ENCODE assay signal across 8 cellular contexts in genomic region chrX:103607385-103608304, GRCh38. TPM values are rescaled to one million over a fixed set of nuclear protein-coding genes. Genes with fewer than 3 reads are reported as not detected.
DNase-seq lines count a peak whose midpoint lies in the region; ATAC-seq, FAIRE-seq and TF ChIP-seq lines count a peak whose summit lies in the region.

Gene TCEAL3, plus strand, starts transcription at chrX:103607963. Its CDS starts 1,102 bp downstream, at chrX:103609065.

- POLR2A ChIA-PET in RWPE1 (lab: Yijun Ruan, JAX; ENCODE audit: low non-redundant PET) (no interaction called here), GM12878 (lab: Charles Lee) (interaction anchor here (0.8 kb wide), 1 partner anchor 22 kb away, joined by 3 read pairs; no protein-coding TSS in a partner anchor)

- no peak for TF ChIP-seq EP300 in GM12878 (IDR thresholded peaks at IDR 0.05; ENCODE audit: borderline replicate concordance in 1 of 2, control insufficient read depth in 1 of 2, low read depth in 2 of 2, low read length in 2 of 2)

- no peaks in the 10 kb centered on the region for H3K9me2 ChIP-seq in hepatocyte (replicated peaks; ENCODE audit: insufficient read depth)

- TF ChIP-seq RAD21 in GM12878 (IDR thresholded peaks at IDR 0.05; ENCODE audit: insufficient read depth, low read depth, low read length), result no peak

- BruUV-seq in GM12878 (replicated peaks; lab: Mats Ljungman, UMichigan), result no TSS peak

- TF ChIP-seq CTCF in BE2C (IDR thresholded peaks at IDR 0.05; ENCODE audit: low read depth, low read length) (no peak), RWPE1 (conservative IDR thresholded peaks at IDR 0.05; ENCODE audit: low read depth) (no peak), GM12878 (IDR thresholded peaks at IDR 0.05 in 2 of 3, conservative IDR thresholded peaks at IDR 0.05 in 1 of 3; ENCODE audit: control insufficient read depth in 2 of 3, extremely low read depth in 1 of 3, insufficient read depth in 1 of 3, low read depth in 3 of 3, low read length in 3 of 3) (no peak), hepatocyte (IDR thresholded peaks at IDR 0.05; ENCODE audit: poor library complexity) (no peak)

- SMC1A ChIA-PET in GM12878 (lab: Charles Lee; ENCODE audit: uncharacterized antibody, unreplicated experiment), result no interaction called here

- H3K9ac ChIP-seq in GM12878 (ENCODE audit: control insufficient read depth, insufficient read depth, low read length) (peak within 1 kb of the TSS; percentile 61), rectal smooth muscle tissue (ENCODE audit: low read length) (no peak within 1 kb of the TSS)

- peak; percentile 61 for DNase-seq in BE2C
- no peak for DNase-seq in RWPE1 (ENCODE audit: low spot score)
- no peak for DNase-seq in GM12878 (ENCODE audit: low read depth, low spot score)
- DNase-seq in hepatocyte (ENCODE audit: low spot score), result peak; percentile 85
- no peak for DNase-seq in NOMO-1 treated with dmso at 0.1 percent for 144 hours (lab: John Stamatoyannopoulos, UW; ENCODE audit: unreplicated experiment)

- H2AFZ ChIP-seq in GM12878 (ENCODE audit: control insufficient read depth, low read depth, low read length), result peak within 1 kb of the TSS; percentile 74
- peak within 1 kb of the TSS; percentile 89 for H2AFZ ChIP-seq in hepatocyte

- H3K27ac ChIP-seq in RWPE1, result peak within 1 kb of the TSS; percentile 60
- peak within 1 kb of the TSS; percentile 37; the same call in 1 of the 2 replicates for H3K27ac ChIP-seq in GM12878 (ENCODE audit: control insufficient read depth, insufficient read depth)
- peak within 1 kb of the TSS; percentile 92 for H3K27ac ChIP-seq in hepatocyte
- peak within 1 kb of the TSS; percentile 75 for H3K27ac ChIP-seq in rectal smooth muscle tissue (ENCODE audit: low read depth, low read length)

- in situ Hi-C loops in GM18951 (cut with MboI; ENCODE audit: low sequenced_read_pairs, unreplicated experiment) (no loop called here), GM12878 (cut with MboI) (no loop called here)

- H3K36me3 ChIP-seq in BE2C (no peaks in the 10 kb centered on the region), GM12878 (ENCODE audit: control insufficient read depth in 2 of 2, insufficient read depth in 2 of 2, low read length in 1 of 2) (no peaks in the 10 kb centered on the region), hepatocyte (replicated peaks; ENCODE audit: insufficient read depth, low read depth) (no peaks in the 10 kb centered on the region), rectal smooth muscle tissue (ENCODE audit: control insufficient read depth, insufficient read depth, low read length) (no peaks in the 10 kb centered on the region)

- H3K4me2 ChIP-seq in GM12878 (ENCODE audit: control insufficient read depth, insufficient read depth) (peak within 1 kb of the TSS; percentile 42; the same call in 1 of the 2 replicates), hepatocyte (peak within 1 kb of the TSS; percentile 79)

- FAIRE-seq in GM12878 (lab: Jason Lieb, UNC), result no peak

- H3K79me2 ChIP-seq in GM12878 (ENCODE audit: control insufficient read depth, insufficient read depth, low read length) (peaks cover 2% of the 10 kb centered on the region; the same call in 1 of the 2 replicates), hepatocyte (peaks cover 24% of the 10 kb centered on the region)

- intact Hi-C loops in GM12878 (cut with micrococcal nuclease; ENCODE audit: unreplicated experiment), result no loop called here

- H3K9me3 ChIP-seq in BE2C (no peaks in the 10 kb centered on the region), GM12878 (replicated peaks; ENCODE audit: control insufficient read depth, insufficient read depth, low read length) (no peaks in the 10 kb centered on the region), hepatocyte (ENCODE audit: low read depth) (no peaks in the 10 kb centered on the region)

- H3K4me1 ChIP-seq in BE2C (no peaks in the 10 kb centered on the region), GM12878 (ENCODE audit: control insufficient read depth, insufficient read depth, low read length) (no peaks in the 10 kb centered on the region), hepatocyte (ENCODE audit: insufficient read depth) (no peaks in the 10 kb centered on the region), rectal smooth muscle tissue (ENCODE audit: control insufficient read depth, insufficient read depth, low read length) (no peaks in the 10 kb centered on the region)

- H3K4me3 ChIP-seq in BE2C (ENCODE audit: low read depth, low read length), result peak within 1 kb of the TSS; percentile 61
- H3K4me3 ChIP-seq in GM12878, result peak within 1 kb of the TSS; percentile 71
- H3K4me3 ChIP-seq in hepatocyte, result peak within 1 kb of the TSS; percentile 86
- H3K4me3 ChIP-seq in rectal smooth muscle tissue (ENCODE audit: low read length), result peak within 1 kb of the TSS; percentile 71

- ATAC-seq in HG03196 (IDR thresholded peaks at IDR 0.05; ENCODE audit: unreplicated experiment) (peak; percentile 75), GM12878 (peak; percentile 88)

- TF ChIP-seq POLR2A in GM18951 (IDR thresholded peaks at IDR 0.05; ENCODE audit: extremely low read depth, insufficient read depth, insufficient read length) (peak; percentile 52), GM12878 (IDR thresholded peaks at IDR 0.05; ENCODE audit: low read depth, low read length) (peak; percentile 67)

- RAD21 ChIA-PET in GM12878 (lab: Charles Lee; ENCODE audit: unreplicated experiment), result no interaction called here

- CTCF ChIA-PET in RWPE1 (lab: Yijun Ruan, JAX), result no interaction called here
- CTCF ChIA-PET in GM12878 (lab: Yijun Ruan, JAX), result no interaction called here

- WGBS in GM12878 (ENCODE audit: insufficient coverage, insufficient replicate concordance, low lambda C conversion rate, missing lambda C conversion rate), result 30% methylated on average over 35 of the region's 59 CpGs
- 23% methylated on average over 23 of the region's 59 CpGs for WGBS in hepatocyte (ENCODE audit: low lambda C conversion rate, missing lambda C conversion rate)

- H4K20me1 ChIP-seq in GM12878 (ENCODE audit: control insufficient read depth, insufficient read depth) (no peaks in the 10 kb centered on the region), hepatocyte (ENCODE audit: insufficient read depth, poor library complexity, severe bottlenecking) (no peaks in the 10 kb centered on the region)

- H3K27me3 ChIP-seq in BE2C (no peaks in the 10 kb centered on the region), GM12878 (replicated peaks in 1 of 2; ENCODE audit: control insufficient read depth in 2 of 2, insufficient read depth in 2 of 2, low read length in 1 of 2) (no peaks in the 10 kb centered on the region), hepatocyte (no peaks in the 10 kb centered on the region), rectal smooth muscle tissue (ENCODE audit: control insufficient read depth, insufficient read depth, low read length) (no peaks in the 10 kb centered on the region)

TF ChIP-seq in GM12878, 131 proteins besides CTCF, POLR2A, EP300 and RAD21 (continues in another document):
- no peak for TF ChIP-seq CHD2 (IDR thresholded peaks at IDR 0.05; ENCODE audit: borderline replicate concordance, low read depth, low read length)
- no peak for TF ChIP-seq MLLT1 (IDR thresholded peaks at IDR 0.05)
- TF ChIP-seq NFXL1 (IDR thresholded peaks at IDR 0.05; ENCODE audit: borderline replicate concordance), result no peak
- no peak for TF ChIP-seq KAT2A (conservative IDR thresholded peaks at IDR 0.05; ENCODE audit: control insufficient read depth, low read depth, low read length)

RNA-seq across cellular contexts. Expression of gene TCEAL3, which starts in this region (rescaled TPM):
- polyA plus RNA-seq in BE2C (2012; ENCODE audit: insufficient read depth, insufficient read length, low read depth), result 17.3 TPM
- total RNA-seq in GM12878 (2013; cell fraction: nucleolus; rRNA removed), result 0.64 and 1.4 TPM in 2 replicates
- total RNA-seq in GM12878 (2014; rRNA removed) (7.5 and 7.6 TPM in 2 replicates), GM12878 (2014; rRNA removed; fragmentation: Illumina TruSeq; extraction: Trizol) (18.3 and 19.0 TPM in 2 replicates), GM12878 (2021) (10.6 and 12.1 TPM in 2 replicates), hepatocyte (28.6 and 28.7 TPM in 2 replicates)
- 7.6 TPM for polyA plus RNA-seq in GM12878 (2011; ENCODE audit: low read depth)
- polyA plus RNA-seq in GM12878 (2011; rRNA removed) (2.7 and 3.4 TPM in 2 replicates), GM12878 (2014; fragmentation: Illumina TruSeq; extraction: Trizol) (9.1 and 17.2 TPM in 2 replicates), GM12878 (2014; fragmentation: Nextera tagmentation; extraction: Ambion mirVana) (1 to 10 TPM in 1 of 2 experiments, under 1 TPM in 1; 0.98 to 2.0 TPM), GM12878 (2014; rRNA removed) (15.3 and 17.3 TPM in 2 replicates), GM12878 (2016; fragmentation: Nextera tagmentation; extraction: Ambion mirVana) (10 to 100 TPM; 11.4 to 14.0 TPM), hepatocyte (91.7 and 117 TPM in 2 replicates)
- 1.2 and 1.5 TPM in 2 replicates for polyA plus RNA-seq in GM12878 (2011; cell fraction: cytosol; rRNA removed)
- polyA plus RNA-seq in GM12878 (2011; cell fraction: nucleus; rRNA removed), result 0.54 and 1.3 TPM in 2 replicates
- polyA plus RNA-seq in GM12878 (2012), result 15.5 and 19.0 TPM in 2 replicates
- 0.26 and 0.59 TPM in 2 replicates for polyA minus RNA-seq in GM12878 (2011; rRNA and poly(A)+ RNA removed)
- not detected in 2 replicates for polyA minus RNA-seq in GM12878 (2011; cell fraction: cytosol; rRNA and poly(A)+ RNA removed)
- 0.48 TPM in 1 of 2 replicates, not detected in the other for polyA minus RNA-seq in GM12878 (2011; cell fraction: nucleus; rRNA and poly(A)+ RNA removed)

Comparison
In these comparisons a context has a peak if more than half of its experiments do, and no peak if none do; other contexts are left out.
1. DNase-seq: peak in BE2C (single experiment) and hepatocyte (single experiment); none in RWPE1 (single experiment), GM12878 (single experiment) and NOMO-1 treated with dmso at 0.1 percent for 144 hours (single experiment).
2. H3K27ac ChIP-seq: peak in every context shown above with its lines; median percentile 92 in hepatocyte; 75 in rectal smooth muscle tissue; 60 in RWPE1; 37 in GM12878.
3. Peak in every context shown above with its lines, with median percentiles within 50 percentile points of each other: H3K4me3 ChIP-seq.